Comparison of ENCODE assay signal across 8 cellular contexts in the genomic region with DNA sequence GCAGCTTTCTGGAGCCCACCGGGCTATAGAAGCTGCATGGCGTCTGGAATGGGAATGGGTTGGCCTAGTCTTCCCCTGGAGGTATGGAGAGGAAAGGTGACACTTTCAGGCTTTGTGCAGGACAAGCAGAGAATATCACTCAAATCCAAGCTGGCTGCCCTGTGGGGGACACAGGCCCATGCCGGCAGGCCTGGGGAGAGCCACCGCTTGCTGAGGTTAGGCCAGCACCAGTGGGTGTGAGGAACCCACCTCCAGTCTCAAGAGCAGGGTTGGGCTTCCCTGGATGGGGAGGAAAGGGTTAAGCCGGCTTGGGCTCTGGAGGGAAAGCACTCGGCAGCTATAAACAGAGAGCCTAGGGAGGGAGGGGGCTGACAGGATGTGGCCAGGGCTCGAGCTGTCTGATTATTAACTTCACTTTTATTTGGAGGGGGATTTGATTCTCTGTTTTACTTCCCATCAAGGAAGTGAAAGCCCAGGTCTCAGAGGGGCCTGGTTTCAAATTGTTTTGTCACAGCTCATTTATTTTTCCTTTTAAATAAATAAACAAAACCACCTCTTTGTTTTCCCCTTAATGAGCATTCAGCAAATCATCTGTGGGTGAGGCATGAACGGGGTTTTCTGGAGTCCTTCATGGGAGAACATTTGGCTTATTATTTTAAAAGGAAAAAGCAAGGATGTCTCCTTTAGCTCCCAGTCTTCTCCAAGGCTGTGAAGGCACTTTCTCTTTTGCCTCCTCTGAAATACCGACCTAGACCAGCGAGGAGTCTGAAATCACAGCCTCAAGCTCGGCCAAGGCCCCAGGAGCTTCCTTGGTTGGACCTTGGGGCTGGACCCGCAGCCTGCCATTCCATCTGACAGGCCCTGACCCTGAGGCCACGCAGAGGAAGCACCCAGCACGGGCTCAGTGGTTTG. TPM values are rescaled to one million over a fixed set of nuclear protein-coding genes. Genes with fewer than 3 reads are reported as not detected.
A peak's percentile ranks its signal among the peaks of the same experiment; 100 is the strongest.
DNase-seq lines count a peak whose midpoint lies in the region; ATAC-seq and TF ChIP-seq lines count a peak whose summit lies in the region.

No MANE protein-coding gene starts in this region.

- WGBS in ovary, 3 donors = 9 to 10% (median 9%) methylated on average over 14 of the region's 14 CpGs

- peak overlapping the region; percentile 61 for H3K27ac ChIP-seq in foreskin keratinocyte
- peak overlapping the region; percentile 75 to 99 for H3K27ac ChIP-seq in ovary

- H3K4me3 ChIP-seq in ovary = peak overlapping the region; percentile 8

- H3K4me1 ChIP-seq in foreskin keratinocyte (peaks cover 10% of the 10 kb centered on the region), ovary (ENCODE audit: insufficient read depth) (peaks cover 28% of the 10 kb centered on the region)

- TF ChIP-seq CTCF in foreskin keratinocyte (conservative IDR thresholded peaks at IDR 0.05) (no peak), ovary (IDR thresholded peaks at IDR 0.05) (no peak)

- no peaks in the 10 kb centered on the region for H3K36me3 ChIP-seq in ovary

- H3K9me3 ChIP-seq in ovary = no peaks in the 10 kb centered on the region

- ATAC-seq in GM21447 (IDR thresholded peaks at IDR 0.05; ENCODE audit: unreplicated experiment) = peak; percentile 53
- ATAC-seq in foreskin keratinocyte = no peak
- no peak for ATAC-seq in HG03457 (IDR thresholded peaks at IDR 0.05; ENCODE audit: unreplicated experiment)

- DNase-seq in Daoy (ENCODE audit: low read depth) (peak; percentile 82), NCI-H510A treated with DMSO at 0.1 percent for 48 hours (lab: John Stamatoyannopoulos, UW) (peak; percentile 55), foreskin keratinocyte (no peak), ovary (peak; percentile 60 to 70 (median 65)), NCI-H146 (lab: John Stamatoyannopoulos, UW) (no peak)
- DNase-seq in activated T-helper 1 cell treated with anti-CD3 and anti-CD28 coated beads, Interleukin-12 subunit alpha, Interleukin-12 subunit beta, Interleukin-2, Interleukin-4 antibody, amounts not matched to agents 30 ng/mL and 10 ng/mL and 1 ng/mL, durations not matched to agents 14 hours and 24 hours and 36 hours (ENCODE audit: low spot score) = no peak

- H3K27ac Mint-ChIP-seq in activated T-helper 1 cell treated with anti-CD3 and anti-CD28 coated beads, Interleukin-12 subunit alpha, Interleukin-12 subunit beta, Interleukin-2, Interleukin-4 antibody, amounts not matched to agents 30 ng/mL and 10 ng/mL and 1 ng/mL, durations not matched to agents 14 hours and 24 hours and 36 hours = peak overlapping the region; percentile 90

- no peak for TF ChIP-seq POLR2A in ovary (IDR thresholded peaks at IDR 0.05)

- H3K27me3 ChIP-seq in foreskin keratinocyte (no peaks in the 10 kb centered on the region), ovary (no peaks in the 10 kb centered on the region)

- no peak for TF ChIP-seq EP300 in ovary (IDR thresholded peaks at IDR 0.05)

- peaks cover 4% of the 10 kb centered on the region for H3K36me3 Mint-ChIP-seq in activated T-helper 1 cell treated with anti-CD3 and anti-CD28 coated beads, Interleukin-12 subunit alpha, Interleukin-12 subunit beta, Interleukin-2, Interleukin-4 antibody, amounts not matched to agents 30 ng/mL and 10 ng/mL and 1 ng/mL, durations not matched to agents 14 hours and 24 hours and 36 hours (ENCODE audit: low read depth)

- no peaks in the 10 kb centered on the region for H3K9me3 Mint-ChIP-seq in activated T-helper 1 cell treated with anti-CD3 and anti-CD28 coated beads, Interleukin-12 subunit alpha, Interleukin-12 subunit beta, Interleukin-2, Interleukin-4 antibody, amounts not matched to agents 30 ng/mL and 10 ng/mL and 1 ng/mL, durations not matched to agents 14 hours and 24 hours and 36 hours

- H3K4me3 Mint-ChIP-seq in activated T-helper 1 cell treated with anti-CD3 and anti-CD28 coated beads, Interleukin-12 subunit alpha, Interleukin-12 subunit beta, Interleukin-2, Interleukin-4 antibody, amounts not matched to agents 30 ng/mL and 10 ng/mL and 1 ng/mL, durations not matched to agents 14 hours and 24 hours and 36 hours = peak overlapping the region; percentile 72

- H3K27me3 Mint-ChIP-seq in activated T-helper 1 cell treated with anti-CD3 and anti-CD28 coated beads, Interleukin-12 subunit alpha, Interleukin-12 subunit beta, Interleukin-2, Interleukin-4 antibody, amounts not matched to agents 30 ng/mL and 10 ng/mL and 1 ng/mL, durations not matched to agents 14 hours and 24 hours and 36 hours (ENCODE audit: insufficient read depth) = peaks cover 4% of the 10 kb centered on the region

- H3K4me1 Mint-ChIP-seq in activated T-helper 1 cell treated with anti-CD3 and anti-CD28 coated beads, Interleukin-12 subunit alpha, Interleukin-12 subunit beta, Interleukin-2, Interleukin-4 antibody, amounts not matched to agents 30 ng/mL and 10 ng/mL and 1 ng/mL, durations not matched to agents 14 hours and 24 hours and 36 hours (ENCODE audit: low read depth) = peaks cover 43% of the 10 kb centered on the region

- intact Hi-C loops in activated T-helper 1 cell treated with anti-CD3 and anti-CD28 coated beads, Interleukin-12 subunit alpha, Interleukin-12 subunit beta, Interleukin-2, Interleukin-4 antibody, amounts not matched to agents 30 ng/mL and 10 ng/mL and 1 ng/mL, durations not matched to agents 14 hours and 24 hours and 36 hours (cut with micrococcal nuclease) = loop anchor here (1.0 to 2.0 kb wide), 3 partner anchors 150 to 978 kb away; no protein-coding TSS in a partner anchor
- intact Hi-C loops in ovary (cut with DNase I) = loop anchor here (5.0 to 10.0 kb wide), 4 partner anchors 420 to 882 kb away; no protein-coding TSS in a partner anchor

RNA-seq across cellular contexts. Expression of gene ZFP36L1, which starts 21.8 kb away (rescaled TPM):
- total RNA-seq in Daoy (2014; rRNA removed; shearing (Covaris generic)) = 34.7 and 50.9 TPM in 2 replicates
- total RNA-seq in activated T-helper 1 cell treated with anti-CD3 and anti-CD28 coated beads, Interleukin-12 subunit alpha, Interleukin-12 subunit beta, Interleukin-2, Interleukin-4 antibody, amounts not matched to agents 30 ng/mL and 10 ng/mL and 1 ng/mL, durations not matched to agents 14 hours and 24 hours and 36 hours = 149 and 156 TPM in 2 replicates
- total RNA-seq in foreskin keratinocyte (169 and 246 TPM in 2 replicates), ovary (1,000 to 10,000 TPM in 2 of 7 donors, 100 to 1,000 TPM in 5; 412 to 1,074 (median 693) TPM)
- polyA plus RNA-seq in foreskin keratinocyte (108 and 116 TPM in 2 replicates), ovary (100 to 1,000 TPM; 336 to 525 TPM)

Comparison
In these comparisons a context has a peak if more than half of its experiments do, and no peak if none do; other contexts are left out.
1. DNase-seq: peak in Daoy (single experiment), NCI-H510A treated with DMSO at 0.1 percent for 48 hours (single experiment) and ovary (5 of 5); none in activated T-helper 1 cell treated with anti-CD3 and anti-CD28 coated beads, Interleukin-12 subunit alpha, Interleukin-12 subunit beta, Interleukin-2, Interleukin-4 antibody, amounts not matched to agents 30 ng/mL and 10 ng/mL and 1 ng/mL, durations not matched to agents 14 hours and 24 hours and 36 hours (single experiment), foreskin keratinocyte (0 of 2) and NCI-H146 (single experiment).